Comparison of ENCODE assay signal across 8 cellular contexts in genomic region chr11:11451501-11452005, GRCh38.
A peak's percentile ranks its signal among the peaks of the same experiment; 100 is the strongest.
DNase-seq lines count a peak whose midpoint lies in the region; ATAC-seq and TF ChIP-seq lines count a peak whose summit lies in the region.

No MANE protein-coding gene starts in this region.

- no peaks in the 10 kb centered on the region for H3K36me3 ChIP-seq in osteoblast (ENCODE audit: insufficient read depth, low read length)
- H3K36me3 ChIP-seq in BE2C, result no peaks in the 10 kb centered on the region

- H2AFZ ChIP-seq in osteoblast (ENCODE audit: low read length), result no peak overlapping the region

- H3K27me3 ChIP-seq in osteoblast (ENCODE audit: insufficient read depth, low read length) (peaks cover 9% of the 10 kb centered on the region), BE2C (no peaks in the 10 kb centered on the region)

- H3K4me1 ChIP-seq in osteoblast (ENCODE audit: insufficient read depth, low read length) (peaks cover 5% of the 10 kb centered on the region), BE2C (no peaks in the 10 kb centered on the region)

- TF ChIP-seq CTCF in osteoblast (IDR thresholded peaks at IDR 0.05; ENCODE audit: extremely low read depth, low read depth, low read length) (no peak), foreskin fibroblast (IDR thresholded peaks at IDR 0.05; ENCODE audit: low read depth, low read length) (no peak), BE2C (IDR thresholded peaks at IDR 0.05; ENCODE audit: low read depth, low read length) (no peak)

- peak; percentile 98 for ATAC-seq in GM18861 (IDR thresholded peaks at IDR 0.05; ENCODE audit: unreplicated experiment)
- ATAC-seq in HG02571 (IDR thresholded peaks at IDR 0.05; ENCODE audit: unreplicated experiment), result peak; percentile 80

- H3K4me3 ChIP-seq in osteoblast (ENCODE audit: insufficient read depth, low read length) (no peak overlapping the region), foreskin fibroblast (ENCODE audit: low read depth in 1 of 2, low read length in 2 of 2) (no peak overlapping the region), BE2C (ENCODE audit: low read depth, low read length) (no peak overlapping the region)

- H3K27ac ChIP-seq in osteoblast (ENCODE audit: low read depth, low read length), result no peak overlapping the region

- H3K9me3 ChIP-seq in osteoblast (ENCODE audit: low read depth, low read length), result no peaks in the 10 kb centered on the region
- no peaks in the 10 kb centered on the region for H3K9me3 ChIP-seq in BE2C

- H3K4me2 ChIP-seq in osteoblast (ENCODE audit: insufficient read depth, low read length), result no peak overlapping the region

- H4K20me1 ChIP-seq in osteoblast (ENCODE audit: insufficient read depth, low read length), result no peaks in the 10 kb centered on the region

- DNase-seq in HT-29 (ENCODE audit: low spot score) (peak; percentile 76), osteoblast (ENCODE audit: insufficient read length, low spot score, missing footprints) (peak; percentile 43), HEK293T (ENCODE audit: extremely low spot score) (no peak), AG08395 (ENCODE audit: low spot score) (no peak), foreskin fibroblast (no peak), BE2C (no peak)

- POLR2A ChIA-PET in HEK293T (lab: Yijun Ruan, JAX), result no interaction called here

- H3K79me2 ChIP-seq in osteoblast (ENCODE audit: insufficient read depth, low read length), result no peaks in the 10 kb centered on the region

- CTCF ChIA-PET in HEK293T (lab: Yijun Ruan, JAX), result no interaction called here

TF ChIP-seq in HEK293T, 16 proteins besides CTCF, POLR2A, EP300 and RAD21:
- TF ChIP-seq L3MBTL2 (conservative IDR thresholded peaks at IDR 0.05) (no peak), FOXK2 (IDR thresholded peaks at IDR 0.05) (no peak), HDGF (IDR thresholded peaks at IDR 0.05; ENCODE audit: borderline replicate concordance) (no peak), ARNT (IDR thresholded peaks at IDR 0.05) (no peak), TARDBP (IDR thresholded peaks at IDR 0.05) (no peak), ZNF384 (IDR thresholded peaks at IDR 0.05) (no peak), LEF1 (IDR thresholded peaks at IDR 0.05; ENCODE audit: borderline replicate concordance) (no peak), NFRKB (IDR thresholded peaks at IDR 0.05) (no peak), FOXM1 (IDR thresholded peaks at IDR 0.05; ENCODE audit: borderline replicate concordance) (no peak), ELF4 (IDR thresholded peaks at IDR 0.05) (no peak), PKNOX1 (IDR thresholded peaks at IDR 0.05) (no peak), SUZ12 (IDR thresholded peaks at IDR 0.05) (no peak), FOXA1 (IDR thresholded peaks at IDR 0.05) (no peak), BHLHE40 (IDR thresholded peaks at IDR 0.05; ENCODE audit: borderline replicate concordance) (no peak), SP1 (IDR thresholded peaks at IDR 0.05) (no peak), CTBP1 (IDR thresholded peaks at IDR 0.05; ENCODE audit: borderline replicate concordance) (no peak)

Comparison
In these comparisons a context has a peak if more than half of its experiments do, and no peak if none do; other contexts are left out.
1. DNase-seq: peak in HT-29 (single experiment) and osteoblast (single experiment); none in HEK293T (single experiment), AG08395 (single experiment), foreskin fibroblast (0 of 2) and BE2C (single experiment).